Comparison of ENCODE assay signal across 12 cellular contexts in the genomic region with DNA sequence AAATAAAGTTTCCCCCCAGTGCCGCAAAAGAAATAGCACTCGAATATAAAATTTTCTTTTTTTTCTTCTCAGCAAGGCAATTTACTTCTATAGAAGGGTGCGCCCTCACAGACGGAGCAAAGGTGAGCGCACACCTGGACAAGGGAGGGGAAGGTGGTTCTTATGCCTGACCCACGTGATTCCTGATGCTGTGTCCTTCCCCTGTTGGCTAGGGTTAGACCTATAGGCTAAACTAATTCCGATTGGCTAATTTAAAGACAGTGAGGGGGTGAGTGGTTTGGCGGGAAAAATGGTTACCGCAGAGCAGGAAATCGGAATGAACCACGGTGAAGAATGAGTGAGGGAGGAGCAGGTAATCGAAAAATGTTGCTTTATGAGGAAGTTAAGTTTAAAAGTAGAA. TPM values are rescaled to one million over a fixed set of nuclear protein-coding genes. Genes with fewer than 3 reads are reported as not detected.
DNase-seq lines count a peak whose midpoint lies in the region; ATAC-seq and TF ChIP-seq lines count a peak whose summit lies in the region.
"Had no signal": no experiment of that assay in that cellular context is flagged by ENCODE, and none has a peak within 500 bp of the region (broad histone marks: within the 10 kb centered on the region; RNA-seq: fewer than 3 reads in every experiment).

No MANE protein-coding gene starts in this region.

- H4K20me1 ChIP-seq in KMS-11 (ENCODE audit: insufficient read depth), result no peaks in the 10 kb centered on the region
- H4K20me1 ChIP-seq in neural progenitor cell (ENCODE audit: low read depth), result peaks cover 23% of the 10 kb centered on the region

- POLR2A ChIA-PET in CD8-positive, alpha-beta memory T cell (lab: Charles Lee), result no interaction called here

- H3K4me1 Mint-ChIP-seq in CD8-positive, alpha-beta memory T cell, result peaks cover 8 to 9% (median 8%) of the 10 kb centered on the region in 3 donors
- peaks cover 18% of the 10 kb centered on the region for H3K4me1 Mint-ChIP-seq in neural progenitor cell

- WGBS in spleen, 5 donors, result 85 to 89% (median 86%) methylated on average over 12 of the region's 12 CpGs

- TF ChIP-seq CTCF in KMS-11 (conservative IDR thresholded peaks at IDR 0.05; ENCODE audit: low read depth, low read length), result no peak
- TF ChIP-seq CTCF in coronary artery (IDR thresholded peaks at IDR 0.05), result no peak
- TF ChIP-seq CTCF in neural progenitor cell (IDR thresholded peaks at IDR 0.05), result no peak
- TF ChIP-seq CTCF in spleen (IDR thresholded peaks at IDR 0.05 in 8 of 11, conservative IDR thresholded peaks at IDR 0.05 in 3 of 11), result no peak
- TF ChIP-seq CTCF in Peyer's patch (IDR thresholded peaks at IDR 0.05), result no peak

- no peak for ATAC-seq in sciatic nerve

- H3K9ac ChIP-seq in KMS-11 (no peak overlapping the region), neural progenitor cell (no peak overlapping the region)

- peaks cover 19 to 34% of the 10 kb centered on the region in 2 donors for H3K27me3 Mint-ChIP-seq in CD8-positive, alpha-beta memory T cell
- peaks cover 37% of the 10 kb centered on the region for H3K27me3 Mint-ChIP-seq in neural progenitor cell (ENCODE audit: insufficient read depth, low read depth)

- H3K27ac Mint-ChIP-seq in CD8-positive, alpha-beta memory T cell, result peak overlapping the region in 2 of 8 donors; percentile 17 to 50
- H3K27ac Mint-ChIP-seq in neural progenitor cell, result no peak overlapping the region

- peaks cover 5 to 18% (median 9%) of the 10 kb centered on the region in 5 donors for H3K9me3 Mint-ChIP-seq in CD8-positive, alpha-beta memory T cell
- peaks cover 19% of the 10 kb centered on the region for H3K9me3 Mint-ChIP-seq in neural progenitor cell

- TF ChIP-seq POLR2A in spleen (IDR thresholded peaks at IDR 0.05), result no peak
- no peak for TF ChIP-seq POLR2A in Peyer's patch (IDR thresholded peaks at IDR 0.05)

- intact Hi-C loops in sciatic nerve (cut with DNase I), result no loop called here
- intact Hi-C loops in spleen (cut with DNase I; ENCODE audit: low total_unique reads), result no loop called here

- peak overlapping the region in 5 of 7 donors; percentile 22 to 74 (median 62) for H3K4me3 Mint-ChIP-seq in CD8-positive, alpha-beta memory T cell
- H3K4me3 Mint-ChIP-seq in neural progenitor cell, result peak overlapping the region; percentile 82

- no peaks in the 10 kb centered on the region for H3K4me1 ChIP-seq in CD8-positive, alpha-beta memory T cell (ENCODE audit: insufficient read depth, low read length)
- H3K4me1 ChIP-seq in KMS-11 (ENCODE audit: low read depth, poor library complexity, severe bottlenecking) (peaks cover 3% of the 10 kb centered on the region), neural progenitor cell (peaks cover 21% of the 10 kb centered on the region), spleen (peaks cover 0 to 16% (median 9%) of the 10 kb centered on the region in 6 donors), Peyer's patch (peaks cover 0 to 15% (median 0%) of the 10 kb centered on the region in 4 donors)

- peaks cover 9% of the 10 kb centered on the region for H3F3A ChIP-seq in neural progenitor cell (ENCODE audit: low read depth)

- H3K79me2 ChIP-seq in KMS-11 (ENCODE audit: insufficient read depth, low read depth), result no peaks in the 10 kb centered on the region
- peaks cover 22% of the 10 kb centered on the region for H3K79me2 ChIP-seq in neural progenitor cell (ENCODE audit: low read depth)

- 0 out of 2 replicates have a peak overlapping the region, but pooled peaks have one; percentile 75 for H2AFZ ChIP-seq in KMS-11 (ENCODE audit: low read depth)
- H2AFZ ChIP-seq in neural progenitor cell (replicated peaks), result peak overlapping the region; percentile 97

- H3K4me2 ChIP-seq in KMS-11 (peak overlapping the region; percentile 41; the same call in 1 of the 2 replicates), neural progenitor cell (peak overlapping the region; percentile 89)

- CTCF ChIA-PET in CD8-positive, alpha-beta memory T cell (lab: Charles Lee), result no interaction called here

- no peaks in the 10 kb centered on the region for H3K36me3 ChIP-seq in CD8-positive, alpha-beta memory T cell (ENCODE audit: insufficient read depth, low read length)
- no peaks in the 10 kb centered on the region for H3K36me3 ChIP-seq in KMS-11 (ENCODE audit: insufficient read depth)
- H3K36me3 ChIP-seq in neural progenitor cell, result no peaks in the 10 kb centered on the region
- no peaks in the 10 kb centered on the region for H3K36me3 ChIP-seq in spleen
- H3K36me3 ChIP-seq in Peyer's patch, result no peaks in the 10 kb centered on the region
- H3K36me3 ChIP-seq: brain microvascular endothelial cell had no signal

- DNase-seq in CD8-positive, alpha-beta memory T cell, result no peak
- no peak for DNase-seq in coronary artery (ENCODE audit: low spot score)
- DNase-seq in neural progenitor cell (ENCODE audit: low spot score), result peak; percentile 79
- DNase-seq in sciatic nerve (ENCODE audit: low spot score), result no peak
- no peak for DNase-seq in spleen
- no peak for DNase-seq in stimulated activated CD4-positive, alpha-beta T cell treated with anti-CD3 and anti-CD28 coated beads, Interleukin-2, amount 100 ng/mL, for 24 hours
- no peak for DNase-seq in Peyer's patch
- DNase-seq: brain microvascular endothelial cell, DND-41, KBM-7, NCI-H446 treated with DMSO at 0.1 percent for 48 hours had no signal

- no peaks in the 10 kb centered on the region for H3K9me3 ChIP-seq in CD8-positive, alpha-beta memory T cell (ENCODE audit: low read length)
- H3K9me3 ChIP-seq in neural progenitor cell (ENCODE audit: low read depth) (no peaks in the 10 kb centered on the region), spleen (peaks cover 0 to 20% (median 13%) of the 10 kb centered on the region in 8 donors), Peyer's patch (peaks cover 0 to 11% (median 0%) of the 10 kb centered on the region in 4 donors)

- H3K27ac ChIP-seq in CD8-positive, alpha-beta memory T cell (ENCODE audit: low read depth, low read length), result no peak overlapping the region
- no peak overlapping the region for H3K27ac ChIP-seq in KMS-11
- no peak overlapping the region for H3K27ac ChIP-seq in coronary artery
- H3K27ac ChIP-seq in neural progenitor cell, result no peak overlapping the region
- H3K27ac ChIP-seq in spleen, result no peak overlapping the region
- H3K27ac ChIP-seq in Peyer's patch, result no peak overlapping the region
- H3K27ac ChIP-seq: brain microvascular endothelial cell had no signal

- peaks cover 3% of the 10 kb centered on the region for H3K27me3 ChIP-seq in CD8-positive, alpha-beta memory T cell (ENCODE audit: insufficient read depth, low read length, poor library complexity, severe bottlenecking)
- H3K27me3 ChIP-seq in KMS-11 (ENCODE audit: insufficient read depth, low read depth), result no peaks in the 10 kb centered on the region
- H3K27me3 ChIP-seq in neural progenitor cell, result peaks cover 23% of the 10 kb centered on the region
- H3K27me3 ChIP-seq in spleen (replicated peaks in 1 of 7), result peaks cover 0 to 28% (median 11%) of the 10 kb centered on the region in 7 donors
- no peaks in the 10 kb centered on the region for H3K27me3 ChIP-seq in Peyer's patch

- H3K4me3 ChIP-seq in CD8-positive, alpha-beta memory T cell (ENCODE audit: low read length), result no peak overlapping the region
- H3K4me3 ChIP-seq in KMS-11 (IDR thresholded peaks at IDR 0.05; ENCODE audit: insufficient read depth, low read depth, low read length), result no peak overlapping the region
- H3K4me3 ChIP-seq in coronary artery, result peak overlapping the region; percentile 69
- H3K4me3 ChIP-seq in neural progenitor cell, result peak overlapping the region; percentile 67
- H3K4me3 ChIP-seq in spleen, result peak overlapping the region in 2 of 8 donors; percentile 40 to 69
- peak overlapping the region in 2 of 4 donors; percentile 65 to 84 for H3K4me3 ChIP-seq in Peyer's patch

- peaks cover 3 to 20% (median 7%) of the 10 kb centered on the region in 3 donors for H3K36me3 Mint-ChIP-seq in CD8-positive, alpha-beta memory T cell
- H3K36me3 Mint-ChIP-seq in neural progenitor cell, result peaks cover 3% of the 10 kb centered on the region

RNA-seq across cellular contexts. Expression of a gene that starts 0.6 kb away (rescaled TPM):
- total RNA-seq in CD8-positive, alpha-beta memory T cell, result 1 to 10 TPM; 4.5 to 5.1 TPM
- 1.3 TPM for polyA plus RNA-seq in CD8-positive, alpha-beta memory T cell
- total RNA-seq in neural progenitor cell (ENCODE audit: low replicate concordance) (13.9 and 40.4 TPM in 2 replicates), sciatic nerve (34.4 TPM), spleen (10 to 100 TPM in 1 of 7 donors, 1 to 10 TPM in 6; 5.2 to 15.3 (median 7.3) TPM), Peyer's patch (100 to 1,000 TPM; 107 to 230 (median 152) TPM)
- 10 to 100 TPM in 1 of 3 donors, 1 to 10 TPM in 2; 5.3 to 10.5 (median 9.6) TPM for polyA plus RNA-seq in spleen

RNA-seq across cellular contexts. Expression of a gene that starts 52.9 kb away (rescaled TPM):
- total RNA-seq in CD8-positive, alpha-beta memory T cell, result 10 to 100 TPM; 29.5 to 32.4 TPM
- polyA plus RNA-seq in CD8-positive, alpha-beta memory T cell, result 14.5 TPM
- total RNA-seq in neural progenitor cell (ENCODE audit: low replicate concordance) (12.4 and 17.0 TPM in 2 replicates), sciatic nerve (24.8 TPM), spleen (10 to 100 TPM; 24.8 to 35.2 (median 28.0) TPM), Peyer's patch (10 to 100 TPM; 12.8 to 29.4 (median 18.0) TPM)
- polyA plus RNA-seq in spleen, result 10 to 100 TPM in 1 of 3 donors, 1 to 10 TPM in 2; 7.2 to 14.6 (median 7.6) TPM

Comparison
In these comparisons a context has a peak if more than half of its experiments do, and no peak if none do; other contexts are left out.
1. H3K4me3 ChIP-seq: peak in coronary artery (single experiment) and neural progenitor cell (single experiment); none in CD8-positive, alpha-beta memory T cell (single experiment) and KMS-11 (single experiment).